Comparison of ENCODE assay signal across 8 cellular contexts in genomic region chr6:122610690-122611455, GRCh38. TPM values are rescaled to one million over a fixed set of nuclear protein-coding genes. Genes with fewer than 3 reads are reported as not detected.
A peak's percentile ranks its signal among the peaks of the same experiment; 100 is the strongest.
DNase-seq lines count a peak whose midpoint lies in the region; ATAC-seq lines count a peak whose summit lies in the region.

No MANE protein-coding gene starts in this region.

- peak; percentile 22 for ATAC-seq in GM21423 (IDR thresholded peaks at IDR 0.05; ENCODE audit: unreplicated experiment)
- no peak for ATAC-seq in HG03045 (IDR thresholded peaks at IDR 0.05; ENCODE audit: unreplicated experiment)

- H3K9me3 ChIP-seq in ectodermal cell (ENCODE audit: control insufficient read depth, low read length) (no peaks in the 10 kb centered on the region), stomach smooth muscle (ENCODE audit: control insufficient read depth in 2 of 2, low read length in 2 of 2) (no peaks in the 10 kb centered on the region)

- peaks cover 45% of the 10 kb centered on the region for H3K27me3 ChIP-seq in ectodermal cell (ENCODE audit: control insufficient read depth, insufficient read depth, low read length, poor library complexity, severe bottlenecking)
- peaks cover 3 to 5% of the 10 kb centered on the region in 2 donors for H3K27me3 ChIP-seq in stomach smooth muscle (ENCODE audit: control insufficient read depth in 1 of 2, insufficient read depth in 2 of 2, low read length in 2 of 2)

- H3K27ac ChIP-seq in ectodermal cell (ENCODE audit: insufficient read depth, low read depth, low read length, poor library complexity, severe bottlenecking): no peak overlapping the region
- no peak overlapping the region for H3K27ac ChIP-seq in stomach smooth muscle (ENCODE audit: low read length)

- WGBS in ectodermal cell, 2 experiments: 35 to 37% methylated on average over 41 of the region's 42 CpGs

- peak overlapping the region; percentile 48 for H3K4me3 ChIP-seq in ectodermal cell (ENCODE audit: insufficient read depth, low read depth, low read length)
- peak overlapping the region; percentile 81 to 97 for H3K4me3 ChIP-seq in stomach smooth muscle (ENCODE audit: low read length in 2 of 2)

- peak overlapping the region; percentile 59 to 76 for H3K9ac ChIP-seq in stomach smooth muscle (ENCODE audit: low read length in 2 of 2)

- no peaks in the 10 kb centered on the region for H3K4me1 ChIP-seq in ectodermal cell (ENCODE audit: control insufficient read depth, insufficient read depth, low read length)
- peaks cover 9% of the 10 kb centered on the region for H3K4me1 ChIP-seq in stomach smooth muscle (ENCODE audit: control insufficient read depth, insufficient read depth, low read length)

- DNase-seq in ELF-1 (ENCODE audit: low read depth, low spot score) (peak; percentile 57), HS-27A (ENCODE audit: low read depth) (peak; percentile 20), SKM-1 treated with dmso at 0.1 percent for 144 hours (lab: John Stamatoyannopoulos, UW; ENCODE audit: unreplicated experiment) (peak; percentile 20), medulla oblongata (ENCODE audit: extremely low spot score) (peak; percentile 21)

- no peaks in the 10 kb centered on the region for H3K36me3 ChIP-seq in ectodermal cell (ENCODE audit: control insufficient read depth, insufficient read depth, low read length)
- H3K36me3 ChIP-seq in stomach smooth muscle (ENCODE audit: control insufficient read depth in 2 of 2, insufficient read depth in 2 of 2, low read length in 2 of 2): no peaks in the 10 kb centered on the region

RNA-seq across cellular contexts. Expression of gene PKIB, which starts 0.7 kb away (rescaled TPM):
- 32.5 TPM for polyA plus RNA-seq in ectodermal cell (2013, experiment 1 of 4)
- 36.2 TPM for polyA plus RNA-seq in ectodermal cell (2013, experiment 2 of 4)
- polyA plus RNA-seq in ectodermal cell (2013, experiment 3 of 4): 29.4 TPM
- 30.1 TPM for polyA plus RNA-seq in ectodermal cell (2013, experiment 4 of 4)
